In the genomic region with DNA sequence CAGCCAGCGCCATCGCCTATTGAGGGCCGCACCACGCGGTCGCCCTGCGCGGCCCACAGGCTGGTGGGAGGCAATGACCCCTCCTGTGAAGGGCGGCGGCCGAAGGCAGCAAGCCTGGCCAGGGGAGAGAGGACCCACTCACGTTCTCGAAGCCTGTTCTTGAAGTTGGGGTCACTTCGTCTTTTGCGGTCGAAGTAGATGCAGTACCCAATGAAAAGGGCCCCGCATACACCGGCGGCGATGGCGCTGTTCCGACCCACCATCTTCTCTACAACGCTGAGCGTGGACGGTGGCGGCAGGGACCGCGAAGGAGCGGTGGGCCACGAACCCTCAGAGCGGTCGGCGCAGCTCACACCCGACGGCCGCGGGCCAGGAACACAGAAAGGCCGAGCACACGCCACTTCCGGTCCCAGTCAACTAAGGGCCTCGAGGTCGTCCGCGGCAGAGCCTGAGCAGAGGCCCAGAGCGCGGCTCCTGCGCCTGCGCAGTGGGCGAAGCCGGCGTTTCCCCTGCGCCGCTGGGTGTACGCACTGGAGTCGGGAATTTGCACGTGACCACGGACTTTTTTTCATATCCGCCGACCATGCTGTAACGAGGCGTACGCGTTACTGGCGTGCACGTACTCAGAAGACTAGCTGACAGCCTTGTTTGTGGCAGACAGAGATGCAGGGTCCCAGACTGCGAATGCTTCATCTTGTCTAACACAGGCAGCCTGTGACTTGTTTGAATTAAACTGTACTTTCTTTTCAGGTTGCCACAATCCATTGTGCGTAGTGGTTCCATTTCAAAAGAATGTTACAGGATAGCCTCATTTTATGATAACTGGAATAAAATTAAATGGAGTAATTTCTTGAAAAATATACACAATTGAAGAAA, we compare ENCODE assay signal across 1 cellular context.
TF ChIP-seq lines count a peak whose summit lies in the region.

A gene (minus strand): TSS at position 385 of the 876 bp plus-strand sequence. CDS start 122 bp downstream, at position 263.

TF ChIP-seq in HepG2, 621 proteins besides CTCF, POLR2A, EP300 and RAD21 (continued from another document and continues in another):
- TF ChIP-seq, protein P1, sequence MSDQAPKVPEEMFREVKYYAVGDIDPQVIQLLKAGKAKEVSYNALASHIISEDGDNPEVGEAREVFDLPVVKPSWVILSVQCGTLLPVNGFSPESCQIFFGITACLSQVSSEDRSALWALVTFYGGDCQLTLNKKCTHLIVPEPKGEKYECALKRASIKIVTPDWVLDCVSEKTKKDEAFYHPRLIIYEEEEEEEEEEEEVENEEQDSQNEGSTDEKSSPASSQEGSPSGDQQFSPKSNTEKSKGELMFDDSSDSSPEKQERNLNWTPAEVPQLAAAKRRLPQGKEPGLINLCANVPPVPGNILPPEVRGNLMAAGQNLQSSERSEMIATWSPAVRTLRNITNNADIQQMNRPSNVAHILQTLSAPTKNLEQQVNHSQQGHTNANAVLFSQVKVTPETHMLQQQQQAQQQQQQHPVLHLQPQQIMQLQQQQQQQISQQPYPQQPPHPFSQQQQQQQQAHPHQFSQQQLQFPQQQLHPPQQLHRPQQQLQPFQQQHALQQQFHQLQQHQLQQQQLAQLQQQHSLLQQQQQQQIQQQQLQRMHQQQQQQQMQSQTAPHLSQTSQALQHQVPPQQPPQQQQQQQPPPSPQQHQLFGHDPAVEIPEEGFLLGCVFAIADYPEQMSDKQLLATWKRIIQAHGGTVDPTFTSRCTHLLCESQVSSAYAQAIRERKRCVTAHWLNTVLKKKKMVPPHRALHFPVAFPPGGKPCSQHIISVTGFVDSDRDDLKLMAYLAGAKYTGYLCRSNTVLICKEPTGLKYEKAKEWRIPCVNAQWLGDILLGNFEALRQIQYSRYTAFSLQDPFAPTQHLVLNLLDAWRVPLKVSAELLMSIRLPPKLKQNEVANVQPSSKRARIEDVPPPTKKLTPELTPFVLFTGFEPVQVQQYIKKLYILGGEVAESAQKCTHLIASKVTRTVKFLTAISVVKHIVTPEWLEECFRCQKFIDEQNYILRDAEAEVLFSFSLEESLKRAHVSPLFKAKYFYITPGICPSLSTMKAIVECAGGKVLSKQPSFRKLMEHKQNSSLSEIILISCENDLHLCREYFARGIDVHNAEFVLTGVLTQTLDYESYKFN (CRISPR knock-in tag; conservative IDR thresholded peaks at IDR 0.05), result peak; percentile 62
- TF ChIP-seq ZKSCAN8 (CRISPR knock-in tag; IDR thresholded peaks at IDR 0.05; ENCODE audit: borderline replicate concordance), result peak; percentile 66; the same call in 1 of the 2 replicates
- TF ChIP-seq, protein P2, sequence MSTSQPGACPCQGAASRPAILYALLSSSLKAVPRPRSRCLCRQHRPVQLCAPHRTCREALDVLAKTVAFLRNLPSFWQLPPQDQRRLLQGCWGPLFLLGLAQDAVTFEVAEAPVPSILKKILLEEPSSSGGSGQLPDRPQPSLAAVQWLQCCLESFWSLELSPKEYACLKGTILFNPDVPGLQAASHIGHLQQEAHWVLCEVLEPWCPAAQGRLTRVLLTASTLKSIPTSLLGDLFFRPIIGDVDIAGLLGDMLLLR (CRISPR knock-in tag; IDR thresholded peaks at IDR 0.05), result 0 out of 2 replicates have a peak, but pooled peaks have one; percentile 16
- no peak for TF ChIP-seq ZNF75D (CRISPR knock-in tag; IDR thresholded peaks at IDR 0.05; ENCODE audit: borderline replicate concordance)
- no peak for TF ChIP-seq NR2F2 (IDR thresholded peaks at IDR 0.05; ENCODE audit: borderline replicate concordance, low read depth)
- TF ChIP-seq TOE1 (CRISPR knock-in tag; IDR thresholded peaks at IDR 0.05), result no peak
- peak; percentile 92 for TF ChIP-seq ZNF446 (CRISPR knock-in tag; IDR thresholded peaks at IDR 0.05)
- TF ChIP-seq ZNF773 (CRISPR knock-in tag; IDR thresholded peaks at IDR 0.05; ENCODE audit: borderline replicate concordance), result peak; percentile 93; the same call in 1 of the 2 replicates
- no peak; the same call in 1 of the 2 replicates for TF ChIP-seq MEIS1 (CRISPR knock-in tag; IDR thresholded peaks at IDR 0.05; ENCODE audit: borderline replicate concordance)
- TF ChIP-seq, protein P3, sequence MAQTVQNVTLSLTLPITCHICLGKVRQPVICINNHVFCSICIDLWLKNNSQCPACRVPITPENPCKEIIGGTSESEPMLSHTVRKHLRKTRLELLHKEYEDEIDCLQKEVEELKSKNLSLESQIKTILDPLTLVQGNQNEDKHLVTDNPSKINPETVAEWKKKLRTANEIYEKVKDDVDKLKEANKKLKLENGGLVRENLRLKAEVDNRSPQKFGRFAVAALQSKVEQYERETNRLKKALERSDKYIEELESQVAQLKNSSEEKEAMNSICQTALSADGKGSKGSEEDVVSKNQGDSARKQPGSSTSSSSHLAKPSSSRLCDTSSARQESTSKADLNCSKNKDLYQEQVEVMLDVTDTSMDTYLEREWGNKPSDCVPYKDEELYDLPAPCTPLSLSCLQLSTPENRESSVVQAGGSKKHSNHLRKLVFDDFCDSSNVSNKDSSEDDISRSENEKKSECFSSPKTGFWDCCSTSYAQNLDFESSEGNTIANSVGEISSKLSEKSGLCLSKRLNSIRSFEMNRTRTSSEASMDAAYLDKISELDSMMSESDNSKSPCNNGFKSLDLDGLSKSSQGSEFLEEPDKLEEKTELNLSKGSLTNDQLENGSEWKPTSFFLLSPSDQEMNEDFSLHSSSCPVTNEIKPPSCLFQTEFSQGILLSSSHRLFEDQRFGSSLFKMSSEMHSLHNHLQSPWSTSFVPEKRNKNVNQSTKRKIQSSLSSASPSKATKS (CRISPR knock-in tag; IDR thresholded peaks at IDR 0.05), result peak; percentile 64; the same call in 1 of the 2 replicates
- TF ChIP-seq SMARCC2 (IDR thresholded peaks at IDR 0.05), result no peak
- TF ChIP-seq, protein P4, sequence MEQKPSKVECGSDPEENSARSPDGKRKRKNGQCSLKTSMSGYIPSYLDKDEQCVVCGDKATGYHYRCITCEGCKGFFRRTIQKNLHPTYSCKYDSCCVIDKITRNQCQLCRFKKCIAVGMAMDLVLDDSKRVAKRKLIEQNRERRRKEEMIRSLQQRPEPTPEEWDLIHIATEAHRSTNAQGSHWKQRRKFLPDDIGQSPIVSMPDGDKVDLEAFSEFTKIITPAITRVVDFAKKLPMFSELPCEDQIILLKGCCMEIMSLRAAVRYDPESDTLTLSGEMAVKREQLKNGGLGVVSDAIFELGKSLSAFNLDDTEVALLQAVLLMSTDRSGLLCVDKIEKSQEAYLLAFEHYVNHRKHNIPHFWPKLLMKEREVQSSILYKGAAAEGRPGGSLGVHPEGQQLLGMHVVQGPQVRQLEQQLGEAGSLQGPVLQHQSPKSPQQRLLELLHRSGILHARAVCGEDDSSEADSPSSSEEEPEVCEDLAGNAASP (CRISPR knock-in tag; IDR thresholded peaks at IDR 0.05; ENCODE audit: borderline replicate concordance), result no peak
- TF ChIP-seq KLF11 (CRISPR knock-in tag; IDR thresholded peaks at IDR 0.05), result no peak
- no peak for TF ChIP-seq CBX1 (IDR thresholded peaks at IDR 0.05; ENCODE audit: low read depth)
- TF ChIP-seq ZFP36L2 (CRISPR knock-in tag; IDR thresholded peaks at IDR 0.05), result no peak
- TF ChIP-seq ZNF234 (CRISPR knock-in tag; conservative IDR thresholded peaks at IDR 0.05), result no peak
- peak; percentile 63; the same call in 1 of the 2 replicates for TF ChIP-seq SRY (CRISPR knock-in tag; IDR thresholded peaks at IDR 0.05)
- no peak for TF ChIP-seq CENPX (CRISPR knock-in tag; IDR thresholded peaks at IDR 0.05)
- TF ChIP-seq ZSCAN9 (CRISPR knock-in tag; IDR thresholded peaks at IDR 0.05; ENCODE audit: borderline replicate concordance), result no peak; the same call in 1 of the 2 replicates
- peak; percentile 64; the same call in 1 of the 2 replicates for TF ChIP-seq ZNF510 (CRISPR knock-in tag; IDR thresholded peaks at IDR 0.05; ENCODE audit: low read depth)
- peak; percentile 81 for TF ChIP-seq PHF20 (CRISPR knock-in tag; IDR thresholded peaks at IDR 0.05)
- TF ChIP-seq ZMAT3 (CRISPR knock-in tag; conservative IDR thresholded peaks at IDR 0.05), result peak; percentile 97
- peak; percentile 39; the same call in 1 of the 2 replicates for TF ChIP-seq CEBPB (IDR thresholded peaks at IDR 0.05; ENCODE audit: borderline replicate concordance, low read depth, low read length)
- peak; percentile 87; the same call in 1 of the 2 replicates for TF ChIP-seq ZNF614 (CRISPR knock-in tag; IDR thresholded peaks at IDR 0.05; ENCODE audit: borderline replicate concordance)
- TF ChIP-seq, protein P5, sequence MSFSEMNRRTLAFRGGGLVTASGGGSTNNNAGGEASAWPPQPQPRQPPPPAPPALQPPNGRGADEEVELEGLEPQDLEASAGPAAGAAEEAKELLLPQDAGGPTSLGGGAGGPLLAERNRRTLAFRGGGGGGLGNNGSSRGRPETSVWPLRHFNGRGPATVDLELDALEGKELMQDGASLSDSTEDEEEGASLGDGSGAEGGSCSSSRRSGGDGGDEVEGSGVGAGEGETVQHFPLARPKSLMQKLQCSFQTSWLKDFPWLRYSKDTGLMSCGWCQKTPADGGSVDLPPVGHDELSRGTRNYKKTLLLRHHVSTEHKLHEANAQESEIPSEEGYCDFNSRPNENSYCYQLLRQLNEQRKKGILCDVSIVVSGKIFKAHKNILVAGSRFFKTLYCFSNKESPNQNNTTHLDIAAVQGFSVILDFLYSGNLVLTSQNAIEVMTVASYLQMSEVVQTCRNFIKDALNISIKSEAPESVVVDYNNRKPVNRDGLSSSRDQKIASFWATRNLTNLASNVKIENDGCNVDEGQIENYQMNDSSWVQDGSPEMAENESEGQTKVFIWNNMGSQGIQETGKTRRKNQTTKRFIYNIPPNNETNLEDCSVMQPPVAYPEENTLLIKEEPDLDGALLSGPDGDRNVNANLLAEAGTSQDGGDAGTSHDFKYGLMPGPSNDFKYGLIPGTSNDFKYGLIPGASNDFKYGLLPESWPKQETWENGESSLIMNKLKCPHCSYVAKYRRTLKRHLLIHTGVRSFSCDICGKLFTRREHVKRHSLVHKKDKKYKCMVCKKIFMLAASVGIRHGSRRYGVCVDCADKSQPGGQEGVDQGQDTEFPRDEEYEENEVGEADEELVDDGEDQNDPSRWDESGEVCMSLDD (CRISPR knock-in tag; IDR thresholded peaks at IDR 0.05; ENCODE audit: borderline replicate concordance), result peak; percentile 45; the same call in 1 of the 2 replicates
- peak; percentile 88; the same call in 1 of the 2 replicates for TF ChIP-seq RARG (CRISPR knock-in tag; IDR thresholded peaks at IDR 0.05; ENCODE audit: low read depth)
- no peak for TF ChIP-seq SP1 (IDR thresholded peaks at IDR 0.05)
- no peak for TF ChIP-seq SP1 (CRISPR knock-in tag; IDR thresholded peaks at IDR 0.05)
- TF ChIP-seq ZNF788 (CRISPR knock-in tag; IDR thresholded peaks at IDR 0.05; ENCODE audit: borderline replicate concordance), result peak; percentile 96
- TF ChIP-seq, protein P6, sequence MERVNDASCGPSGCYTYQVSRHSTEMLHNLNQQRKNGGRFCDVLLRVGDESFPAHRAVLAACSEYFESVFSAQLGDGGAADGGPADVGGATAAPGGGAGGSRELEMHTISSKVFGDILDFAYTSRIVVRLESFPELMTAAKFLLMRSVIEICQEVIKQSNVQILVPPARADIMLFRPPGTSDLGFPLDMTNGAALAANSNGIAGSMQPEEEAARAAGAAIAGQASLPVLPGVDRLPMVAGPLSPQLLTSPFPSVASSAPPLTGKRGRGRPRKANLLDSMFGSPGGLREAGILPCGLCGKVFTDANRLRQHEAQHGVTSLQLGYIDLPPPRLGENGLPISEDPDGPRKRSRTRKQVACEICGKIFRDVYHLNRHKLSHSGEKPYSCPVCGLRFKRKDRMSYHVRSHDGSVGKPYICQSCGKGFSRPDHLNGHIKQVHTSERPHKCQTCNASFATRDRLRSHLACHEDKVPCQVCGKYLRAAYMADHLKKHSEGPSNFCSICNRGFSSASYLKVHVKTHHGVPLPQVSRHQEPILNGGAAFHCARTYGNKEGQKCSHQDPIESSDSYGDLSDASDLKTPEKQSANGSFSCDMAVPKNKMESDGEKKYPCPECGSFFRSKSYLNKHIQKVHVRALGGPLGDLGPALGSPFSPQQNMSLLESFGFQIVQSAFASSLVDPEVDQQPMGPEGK (CRISPR knock-in tag; IDR thresholded peaks at IDR 0.05), result peak; percentile 11; the same call in 1 of the 2 replicates
- TF ChIP-seq, protein P7, sequence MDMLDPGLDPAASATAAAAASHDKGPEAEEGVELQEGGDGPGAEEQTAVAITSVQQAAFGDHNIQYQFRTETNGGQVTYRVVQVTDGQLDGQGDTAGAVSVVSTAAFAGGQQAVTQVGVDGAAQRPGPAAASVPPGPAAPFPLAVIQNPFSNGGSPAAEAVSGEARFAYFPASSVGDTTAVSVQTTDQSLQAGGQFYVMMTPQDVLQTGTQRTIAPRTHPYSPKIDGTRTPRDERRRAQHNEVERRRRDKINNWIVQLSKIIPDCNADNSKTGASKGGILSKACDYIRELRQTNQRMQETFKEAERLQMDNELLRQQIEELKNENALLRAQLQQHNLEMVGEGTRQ (IDR thresholded peaks at IDR 0.05; ENCODE audit: low read depth, low read length), result peak; percentile 81
- TF ChIP-seq, protein P7 (CRISPR knock-in tag; IDR thresholded peaks at IDR 0.05; ENCODE audit: borderline replicate concordance), result peak; percentile 92; the same call in 1 of the 2 replicates
- TF ChIP-seq ZNF329 (CRISPR knock-in tag; IDR thresholded peaks at IDR 0.05; ENCODE audit: low read depth), result peak; percentile 84
- TF ChIP-seq NFATC3 (CRISPR knock-in tag; IDR thresholded peaks at IDR 0.05), result no peak
- peak; percentile 79 for TF ChIP-seq ZNF547 (CRISPR knock-in tag; IDR thresholded peaks at IDR 0.05)
- TF ChIP-seq, protein P8, sequence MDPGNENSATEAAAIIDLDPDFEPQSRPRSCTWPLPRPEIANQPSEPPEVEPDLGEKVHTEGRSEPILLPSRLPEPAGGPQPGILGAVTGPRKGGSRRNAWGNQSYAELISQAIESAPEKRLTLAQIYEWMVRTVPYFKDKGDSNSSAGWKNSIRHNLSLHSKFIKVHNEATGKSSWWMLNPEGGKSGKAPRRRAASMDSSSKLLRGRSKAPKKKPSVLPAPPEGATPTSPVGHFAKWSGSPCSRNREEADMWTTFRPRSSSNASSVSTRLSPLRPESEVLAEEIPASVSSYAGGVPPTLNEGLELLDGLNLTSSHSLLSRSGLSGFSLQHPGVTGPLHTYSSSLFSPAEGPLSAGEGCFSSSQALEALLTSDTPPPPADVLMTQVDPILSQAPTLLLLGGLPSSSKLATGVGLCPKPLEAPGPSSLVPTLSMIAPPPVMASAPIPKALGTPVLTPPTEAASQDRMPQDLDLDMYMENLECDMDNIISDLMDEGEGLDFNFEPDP (CRISPR knock-in tag; conservative IDR thresholded peaks at IDR 0.05), result no peak
- no peak for TF ChIP-seq RFX1 (IDR thresholded peaks at IDR 0.05)
- no peak; the same call in 1 of the 2 replicates for TF ChIP-seq ZNF557 (CRISPR knock-in tag; IDR thresholded peaks at IDR 0.05)
- TF ChIP-seq SNAPC2 (CRISPR knock-in tag; IDR thresholded peaks at IDR 0.05), result 0 out of 2 replicates have a peak, but pooled peaks have one; percentile 54
- TF ChIP-seq, protein P9, sequence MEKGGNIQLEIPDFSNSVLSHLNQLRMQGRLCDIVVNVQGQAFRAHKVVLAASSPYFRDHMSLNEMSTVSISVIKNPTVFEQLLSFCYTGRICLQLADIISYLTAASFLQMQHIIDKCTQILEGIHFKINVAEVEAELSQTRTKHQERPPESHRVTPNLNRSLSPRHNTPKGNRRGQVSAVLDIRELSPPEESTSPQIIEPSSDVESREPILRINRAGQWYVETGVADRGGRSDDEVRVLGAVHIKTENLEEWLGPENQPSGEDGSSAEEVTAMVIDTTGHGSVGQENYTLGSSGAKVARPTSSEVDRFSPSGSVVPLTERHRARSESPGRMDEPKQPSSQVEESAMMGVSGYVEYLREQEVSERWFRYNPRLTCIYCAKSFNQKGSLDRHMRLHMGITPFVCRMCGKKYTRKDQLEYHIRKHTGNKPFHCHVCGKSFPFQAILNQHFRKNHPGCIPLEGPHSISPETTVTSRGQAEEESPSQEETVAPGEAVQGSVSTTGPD (CRISPR knock-in tag; IDR thresholded peaks at IDR 0.05), result no peak; the same call in 1 of the 2 replicates
